Comparison of ENCODE assay signal across 9 cellular contexts in genomic region chr18:59783138-59783537, GRCh38.
DNase-seq lines count a peak whose midpoint lies in the region; ATAC-seq, FAIRE-seq and TF ChIP-seq lines count a peak whose summit lies in the region.
"Had no signal": no experiment of that assay in that cellular context is flagged by ENCODE, and none has a peak within 500 bp of the region (broad histone marks: within the 10 kb centered on the region; RNA-seq: fewer than 3 reads in every experiment).

No MANE protein-coding gene starts in this region.

- H3K4me3 ChIP-seq in fibroblast of mammary gland (ENCODE audit: control insufficient read depth, low read depth, low read length), result no peak overlapping the region
- no peak overlapping the region for H3K4me3 ChIP-seq in small intestine (ENCODE audit: low read depth in 1 of 2, low read length in 2 of 2)
- H3K4me3 ChIP-seq: thoracic aorta had no signal

- 21 to 29% (median 27%) methylated on average over 5 of the region's 5 CpGs for WGBS in small intestine, 3 donors

- H3K9me3 ChIP-seq in small intestine (ENCODE audit: control insufficient read depth, low read depth), result no peaks in the 10 kb centered on the region
- H3K9me3 ChIP-seq: thoracic aorta had no signal

- no peaks in the 10 kb centered on the region for H3K27me3 ChIP-seq in small intestine (ENCODE audit: control insufficient read depth in 2 of 2, insufficient read depth in 2 of 2, low read length in 2 of 2)

- H3K36me3 ChIP-seq in small intestine (ENCODE audit: control insufficient read depth in 2 of 2, insufficient read depth in 2 of 2, low read length in 2 of 2), result no peaks in the 10 kb centered on the region
- H3K36me3 ChIP-seq: thoracic aorta had no signal

- peak; percentile 83 for FAIRE-seq in RCC 7860 (lab: Jason Lieb, UNC)
- FAIRE-seq in small intestine (lab: Jason Lieb, UNC), result no peak

- no peaks in the 10 kb centered on the region for H3K4me1 ChIP-seq in small intestine (ENCODE audit: control insufficient read depth in 2 of 2, insufficient read depth in 1 of 2, low read depth in 1 of 2, low read length in 1 of 2)

- no peak overlapping the region for H3K27ac ChIP-seq in small intestine (ENCODE audit: low read depth in 1 of 2, low read length in 1 of 2)
- H3K27ac ChIP-seq: thoracic aorta had no signal

- peak; percentile 71 for TF ChIP-seq CTCF in fibroblast of mammary gland (conservative IDR thresholded peaks at IDR 0.05; ENCODE audit: control insufficient read depth, insufficient read depth, low read depth, low read length)

- peak; percentile 31 for DNase-seq in activated CD4-positive, alpha-beta T cell treated with anti-CD3 and anti-CD28 coated beads for 48 hours
- no peak for DNase-seq in activated CD4-positive, alpha-beta T cell treated with anti-CD3 and anti-CD28 coated beads for 1 hour
- DNase-seq in HT-29 (ENCODE audit: low spot score) (peak; percentile 64), RCC 7860 (ENCODE audit: low spot score) (peak; percentile 84), fibroblast of mammary gland (ENCODE audit: low read depth) (peak; percentile 88), small intestine (peak; percentile 57)
- no peak for DNase-seq in stimulated activated naive CD4-positive, alpha-beta T cell (lab: John Stamatoyannopoulos, UW)

- peak; percentile 96 for ATAC-seq in GM21515 (IDR thresholded peaks at IDR 0.05; ENCODE audit: unreplicated experiment)

Comparison
In these comparisons a context has a peak if more than half of its experiments do, and no peak if none do; other contexts are left out.
1. DNase-seq: peak in activated CD4-positive, alpha-beta T cell treated with anti-CD3 and anti-CD28 coated beads for 48 hours (single experiment), HT-29 (single experiment), RCC 7860 (single experiment), fibroblast of mammary gland (single experiment) and small intestine (single experiment); none in activated CD4-positive, alpha-beta T cell treated with anti-CD3 and anti-CD28 coated beads for 1 hour (single experiment) and stimulated activated naive CD4-positive, alpha-beta T cell (0 of 6).